Comparison of ENCODE assay signal across 21 cellular contexts in the genomic region with DNA sequence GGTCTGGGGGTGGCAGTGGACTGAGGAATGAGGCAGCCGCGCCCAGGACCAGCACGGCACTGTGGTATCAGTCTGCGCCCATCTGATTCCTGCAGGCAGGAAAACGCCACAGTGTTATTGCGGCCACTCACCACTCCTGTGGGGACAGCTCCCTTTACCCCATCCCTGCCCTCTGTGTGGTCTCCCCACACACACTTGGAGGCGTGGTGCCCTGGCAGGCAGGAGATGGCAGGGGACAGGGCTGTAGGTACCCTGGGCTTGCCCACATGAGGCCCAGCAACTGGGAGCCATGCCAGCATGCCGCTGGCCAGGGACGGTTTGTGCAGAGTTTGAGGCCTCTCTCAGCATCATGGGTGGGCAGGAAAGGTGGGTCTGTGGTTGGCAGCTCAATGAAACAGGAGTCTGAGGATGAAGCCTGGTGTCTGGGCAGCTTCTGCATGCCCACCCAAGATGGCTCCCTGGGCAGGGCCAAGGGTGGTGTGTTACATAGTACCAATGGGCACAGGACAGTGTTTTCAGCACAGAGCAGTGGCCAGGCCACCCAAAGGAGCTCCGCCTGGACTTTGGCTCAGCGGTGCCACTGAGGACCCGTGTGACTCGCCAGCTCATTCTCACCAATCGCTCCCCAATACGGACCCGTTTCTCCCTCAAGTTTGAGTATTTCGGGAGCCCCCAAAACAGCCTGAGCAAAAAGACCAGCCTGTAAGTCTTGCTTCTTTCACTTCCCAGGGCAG. TPM values are rescaled to one million over a fixed set of nuclear protein-coding genes. Genes with fewer than 3 reads are reported as not detected.
DNase-seq lines count a peak whose midpoint lies in the region; ATAC-seq and TF ChIP-seq lines count a peak whose summit lies in the region.
"Had no signal": no experiment of that assay in that cellular context is flagged by ENCODE, and none has a peak within 500 bp of the region (broad histone marks: within the 10 kb centered on the region; RNA-seq: fewer than 3 reads in every experiment).

No MANE protein-coding gene starts in this region.

- no peak overlapping the region for H3K9ac ChIP-seq in endodermal cell (ENCODE audit: extremely low read depth, low read length, poor library complexity, severe bottlenecking)
- no peak overlapping the region for H3K9ac ChIP-seq in neuronal stem cell (ENCODE audit: low read depth, low read length, poor library complexity)

- no peaks in the 10 kb centered on the region for H3K4me1 ChIP-seq in right atrium auricular region
- H3K4me1 ChIP-seq in endodermal cell (ENCODE audit: control insufficient read depth, insufficient read depth, low read length) = no peaks in the 10 kb centered on the region
- no peaks in the 10 kb centered on the region for H3K4me1 ChIP-seq in neuronal stem cell (ENCODE audit: control insufficient read depth in 2 of 2, insufficient read depth in 1 of 2, low read depth in 1 of 2, low read length in 2 of 2)
- peaks cover 0 to 7% (median 0%) of the 10 kb centered on the region in 4 donors for H3K4me1 ChIP-seq in stomach
- H3K4me1 ChIP-seq: Peyer's patch had no signal

- peak overlapping the region; percentile 52 for H3K23ac ChIP-seq in neuronal stem cell (ENCODE audit: low read depth, low read length, poor library complexity)

- no peak overlapping the region for H2AFZ ChIP-seq in neuronal stem cell (ENCODE audit: low read length)

- no peaks in the 10 kb centered on the region for H3K27me3 ChIP-seq in right atrium auricular region
- no peaks in the 10 kb centered on the region for H3K27me3 ChIP-seq in endodermal cell (ENCODE audit: control insufficient read depth, insufficient read depth, low read length, poor library complexity, severe bottlenecking)
- peaks cover 0 to 2% (median 0%) of the 10 kb centered on the region in 3 experiments for H3K27me3 ChIP-seq in neuronal stem cell (ENCODE audit: control insufficient read depth in 3 of 3, insufficient read depth in 3 of 3, low read depth in 1 of 3, low read length in 3 of 3)
- H3K27me3 ChIP-seq in stomach = no peaks in the 10 kb centered on the region
- H3K27me3 ChIP-seq: Peyer's patch had no signal

- H3K9me3 ChIP-seq in right atrium auricular region (peaks cover 0 to 8% of the 10 kb centered on the region in 2 donors), endodermal cell (ENCODE audit: control insufficient read depth, low read length) (peaks cover under 1% of the 10 kb centered on the region), neuronal stem cell (replicated peaks in 1 of 2; ENCODE audit: control insufficient read depth in 2 of 2, insufficient read depth in 1 of 2, low read depth in 1 of 2, low read length in 2 of 2) (peaks cover 2% of the 10 kb centered on the region in 2 donors), stomach (peaks cover 0 to 10% (median 3%) of the 10 kb centered on the region in 4 donors)
- H3K9me3 ChIP-seq: Peyer's patch had no signal

- H3K4me3 ChIP-seq in right atrium auricular region (no peak overlapping the region), endodermal cell (ENCODE audit: low read length) (no peak overlapping the region), neuronal stem cell (ENCODE audit: low read length in 2 of 2) (no peak overlapping the region), stomach (no peak overlapping the region)
- H3K4me3 ChIP-seq: Peyer's patch had no signal

- H3K79me1 ChIP-seq in neuronal stem cell (ENCODE audit: low read depth, low read length) = peaks cover 6% of the 10 kb centered on the region

- H3K14ac ChIP-seq in neuronal stem cell (ENCODE audit: low read length) = peak overlapping the region; percentile 38

- no peak for TF ChIP-seq CTCF in right atrium auricular region (IDR thresholded peaks at IDR 0.05)
- no peak for TF ChIP-seq CTCF in endodermal cell (conservative IDR thresholded peaks at IDR 0.05)
- TF ChIP-seq CTCF in stomach (IDR thresholded peaks at IDR 0.05) = no peak

- DNase-seq in Right ventricle myocardium inferior (ENCODE audit: missing footprints) (peak; percentile 45), right atrium auricular region (ENCODE audit: low spot score) (no peak), endodermal cell (peak; percentile 28), neuronal stem cell (ENCODE audit: low spot score) (no peak), stomach (peak; percentile 15), SHP77 (lab: John Stamatoyannopoulos, UW) (no peak), NCI-H1417 (lab: John Stamatoyannopoulos, UW) (no peak)
- DNase-seq in stimulated activated CD4-positive, alpha-beta T cell treated with anti-CD3 and anti-CD28 coated beads, Interleukin-2, amount 100 ng/mL, for 24 hours = no peak
- DNase-seq: Calu3; CD8-positive, alpha-beta memory T cell; DMS153; H7; NCI-H1694 treated with DMSO at 0.1 percent for 48 hours; NCI-H2081 treated with DMSO at 0.1 percent for 48 hours; NCI-H2171 treated with DMSO at 0.1 percent for 48 hours; NCI-H524 treated with DMSO at 0.1 percent for 48 hours; NCI-H82 had no signal

- 93 to 98% methylated on average over 11 to 17 of the region's 17 CpGs for WGBS in endodermal cell (ENCODE audit: insufficient coverage in 1 of 2, insufficient read length in 1 of 2), 2 experiments
- WGBS in neuronal stem cell (ENCODE audit: extremely low coverage in 2 of 2, insufficient read length in 2 of 2, insufficient replicate concordance in 1 of 2), 2 donors = no CpG with 5 or more reads among the region's 17 CpGs
- 91 to 94% (median 92%) methylated on average over 13 to 17 of the region's 17 CpGs for WGBS in stomach, 5 donors

- peak overlapping the region; percentile 5 for H2BK5ac ChIP-seq in neuronal stem cell (ENCODE audit: low read length)

- H2AK5ac ChIP-seq in neuronal stem cell (ENCODE audit: low read depth, low read length) = peak overlapping the region; percentile 37

- no peak for TF ChIP-seq EP300 in stomach (IDR thresholded peaks at IDR 0.05)

- H3K4me3 Mint-ChIP-seq in endodermal cell = no peak overlapping the region
- H3K4me3 Mint-ChIP-seq: CD8-positive, alpha-beta memory T cell; IgD-negative memory B cell had no signal

- no peak for ATAC-seq in Right ventricle myocardium inferior

- H3K9me3 Mint-ChIP-seq in endodermal cell = peaks cover 6% of the 10 kb centered on the region

- no peak overlapping the region for H2BK15ac ChIP-seq in neuronal stem cell (ENCODE audit: low read length)

- intact Hi-C loops in Right ventricle myocardium inferior (cut with DNase I) (loop anchor here (10.0 kb wide), 1 partner anchor 235 kb away; the partner anchor contains the start of gene XYLB), stomach (cut with DNase I; ENCODE audit: low total_unique reads) (no loop called here)

- H4K8ac ChIP-seq in neuronal stem cell (ENCODE audit: low read depth, low read length) = no peak overlapping the region

- H3K36me3 Mint-ChIP-seq in endodermal cell (ENCODE audit: low read depth) = no peaks in the 10 kb centered on the region
- H3K36me3 Mint-ChIP-seq: IgD-negative memory B cell had no signal

- no peak for TF ChIP-seq POLR2A in stomach (IDR thresholded peaks at IDR 0.05)

- H4K91ac ChIP-seq in neuronal stem cell (ENCODE audit: low read depth, low read length, poor library complexity) = no peak overlapping the region

- peak overlapping the region; percentile 48 for H3K18ac ChIP-seq in neuronal stem cell (ENCODE audit: low read length)

- no peak overlapping the region for H3K27ac Mint-ChIP-seq in endodermal cell
- H3K27ac Mint-ChIP-seq: CD8-positive, alpha-beta memory T cell; IgD-negative memory B cell had no signal

- H3K4me1 Mint-ChIP-seq in endodermal cell = no peaks in the 10 kb centered on the region
- H3K4me1 Mint-ChIP-seq: CD8-positive, alpha-beta memory T cell had no signal

- H3K27ac ChIP-seq in right atrium auricular region = no peak overlapping the region
- H3K27ac ChIP-seq in endodermal cell (ENCODE audit: low read depth, low read length) = no peak overlapping the region
- H3K27ac ChIP-seq in neuronal stem cell (replicated peaks; ENCODE audit: low read length) = no peak overlapping the region
- H3K27ac ChIP-seq in stomach = no peak overlapping the region
- H3K27ac ChIP-seq: C4-2B, Peyer's patch had no signal

- no peak overlapping the region for H3K4me2 ChIP-seq in neuronal stem cell (ENCODE audit: insufficient read depth, low read length, poor library complexity, severe bottlenecking)

- no peak overlapping the region for H3K4ac ChIP-seq in neuronal stem cell (ENCODE audit: low read length)

- no peak overlapping the region for H2BK120ac ChIP-seq in neuronal stem cell (ENCODE audit: low read depth, low read length)

- H2BK12ac ChIP-seq in neuronal stem cell (ENCODE audit: low read length) = peak overlapping the region; percentile 41

- H3K27me3 Mint-ChIP-seq in endodermal cell (ENCODE audit: insufficient read depth) = peaks cover 2% of the 10 kb centered on the region

- H3K36me3 ChIP-seq in right atrium auricular region (no peaks in the 10 kb centered on the region), endodermal cell (ENCODE audit: control insufficient read depth, insufficient read depth, low read length) (no peaks in the 10 kb centered on the region), neuronal stem cell (replicated peaks in 1 of 2; ENCODE audit: control insufficient read depth in 2 of 2, insufficient read depth in 2 of 2, low read length in 2 of 2) (peaks cover 0 to 9% of the 10 kb centered on the region in 2 donors), stomach (no peaks in the 10 kb centered on the region)
- H3K36me3 ChIP-seq: Peyer's patch had no signal

RNA-seq across cellular contexts. Expression of gene ACAA1, which starts 27.2 kb away (rescaled TPM):
- total RNA-seq in Right ventricle myocardium inferior = 116 TPM
- 10 to 100 TPM; 50.9 to 74.0 TPM for total RNA-seq in right atrium auricular region
- total RNA-seq in endodermal cell = 10 to 100 TPM; 40.1 to 43.7 TPM
- polyA plus RNA-seq in endodermal cell (2013, experiment 1 of 2) = 26.1 TPM
- polyA plus RNA-seq in endodermal cell (2013, experiment 2 of 2) = 20.7 TPM
- polyA plus RNA-seq in neuronal stem cell (2013, experiment 1 of 2) = 11.6 TPM
- 11.5 TPM for polyA plus RNA-seq in neuronal stem cell (2013, experiment 2 of 2)
- 100 to 1,000 TPM in 2 of 5 donors, 10 to 100 TPM in 3; 44.2 to 249 (median 80.4) TPM for total RNA-seq in stomach
- 10 to 100 TPM; 60.9 to 79.1 (median 72.2) TPM for polyA plus RNA-seq in stomach

RNA-seq across cellular contexts. Expression of gene MYD88, which starts 28.7 kb away (rescaled TPM):
- total RNA-seq in Right ventricle myocardium inferior (8.8 TPM), right atrium auricular region (10 to 100 TPM in 1 of 2 donors, 1 to 10 TPM in 1; 7.1 to 14.3 TPM), endodermal cell (10 to 100 TPM; 16.2 to 18.8 TPM), stomach (10 to 100 TPM in 4 of 5 donors, 1 to 10 TPM in 1; 9.0 to 67.8 (median 37.5) TPM)
- 21.5 TPM for polyA plus RNA-seq in endodermal cell (2013, experiment 1 of 2)
- polyA plus RNA-seq in endodermal cell (2013, experiment 2 of 2) = 22.1 TPM
- polyA plus RNA-seq in neuronal stem cell (2013, experiment 1 of 2) = 20.8 TPM
- polyA plus RNA-seq in neuronal stem cell (2013, experiment 2 of 2) = 20.5 TPM
- 10 to 100 TPM; 23.0 to 42.5 (median 26.3) TPM for polyA plus RNA-seq in stomach
- total RNA-seq: G401 had no signal

RNA-seq across cellular contexts. Expression of gene OXSR1, which starts 55.6 kb away (rescaled TPM):
- total RNA-seq in Right ventricle myocardium inferior (24.6 TPM), right atrium auricular region (10 to 100 TPM; 25.8 to 27.2 TPM), endodermal cell (10 to 100 TPM; 41.9 to 55.5 TPM), stomach (10 to 100 TPM in 4 of 5 donors, 1 to 10 TPM in 1; 7.0 to 49.9 (median 27.5) TPM)
- polyA plus RNA-seq in endodermal cell (2013, experiment 1 of 2) = 51.1 TPM
- 48.7 TPM for polyA plus RNA-seq in endodermal cell (2013, experiment 2 of 2)
- polyA plus RNA-seq in neuronal stem cell (2013, experiment 1 of 2) = 34.0 TPM
- polyA plus RNA-seq in neuronal stem cell (2013, experiment 2 of 2) = 33.5 TPM
- 10 to 100 TPM in 2 of 3 donors, 1 to 10 TPM in 1; 9.9 to 14.5 (median 11.2) TPM for polyA plus RNA-seq in stomach

Comparison
In these comparisons a context has a peak if more than half of its experiments do, and no peak if none do; other contexts are left out.
1. DNase-seq: peak in Right ventricle myocardium inferior (single experiment), endodermal cell (single experiment) and stomach (single experiment); none in right atrium auricular region (single experiment), neuronal stem cell (single experiment), SHP77 (0 of 2), stimulated activated CD4-positive, alpha-beta T cell treated with anti-CD3 and anti-CD28 coated beads, Interleukin-2, amount 100 ng/mL, for 24 hours (0 of 2) and NCI-H1417 (0 of 3).